15 cellular contexts compared by ENCODE assay signal in the genomic region with DNA sequence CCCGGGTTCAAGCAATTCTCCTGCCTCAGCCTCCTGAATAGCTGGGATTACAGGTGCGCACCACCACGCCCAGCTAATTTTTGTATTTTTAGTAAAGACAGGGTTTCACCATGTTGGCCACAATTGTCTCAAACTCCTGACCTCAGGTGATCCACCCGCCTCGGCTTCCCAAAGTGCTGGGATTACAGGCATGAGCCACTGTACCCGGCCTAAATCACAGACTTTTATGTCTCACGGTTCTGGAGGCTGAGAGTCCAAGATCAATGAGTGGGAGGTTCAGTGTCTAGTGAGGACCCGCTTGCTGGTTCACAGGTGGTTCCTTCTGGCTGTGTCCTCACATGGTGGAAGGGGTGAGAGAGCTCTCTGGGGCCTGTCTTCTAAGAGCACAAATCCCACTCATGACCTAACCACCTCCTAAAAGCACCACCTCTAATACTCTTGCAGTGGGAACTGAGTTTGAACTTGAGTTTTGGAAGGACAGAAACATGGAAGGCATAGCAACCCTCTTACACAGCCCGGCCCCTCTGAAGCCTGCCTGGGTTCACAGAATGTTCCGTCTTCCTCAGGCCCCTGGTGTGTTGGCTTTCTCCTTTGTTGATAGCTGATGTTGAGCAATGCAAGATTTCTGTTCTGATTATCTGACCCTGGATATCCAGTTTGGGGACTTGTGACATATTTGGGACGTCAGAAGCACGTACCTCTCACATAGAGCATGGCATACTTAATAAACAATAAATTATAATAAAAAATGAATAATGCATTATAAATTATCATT. TPM values are rescaled to one million over a fixed set of nuclear protein-coding genes. Genes with fewer than 3 reads are reported as not detected.
DNase-seq lines count a peak whose midpoint lies in the region; ATAC-seq and TF ChIP-seq lines count a peak whose summit lies in the region.
"Had no signal": no experiment of that assay in that cellular context is flagged by ENCODE, and none has a peak within 500 bp of the region (broad histone marks: within the 10 kb centered on the region; RNA-seq: fewer than 3 reads in every experiment).

No MANE protein-coding gene starts in this region.

- no peak for ATAC-seq in activated T-helper 17 cell treated with anti-CD3 and anti-CD28 coated beads, Interleukin-2, amount 50 U/mL, for 72 hours (replicated peaks)
- no peak for ATAC-seq in naive thymus-derived CD8-positive, alpha-beta T cell
- ATAC-seq: gastrocnemius medialis, left colon had no signal

- H3K27ac ChIP-seq in HL-60 (replicated peaks), result peak overlapping the region; percentile 53
- H3K27ac ChIP-seq: ascending aorta, gastrocnemius medialis had no signal

- no peaks in the 10 kb centered on the region for H3K9me3 Mint-ChIP-seq in T-helper 1 cell treated with Interleukin-12 subunit alpha and Interleukin-12 subunit beta and Interleukin-4 antibody, amounts not matched to agents 30 μg/mL and 1 μg/mL, for 36 hours
- no peaks in the 10 kb centered on the region for H3K9me3 Mint-ChIP-seq in activated T-helper 17 cell treated with anti-CD3 and anti-CD28 coated beads, Interleukin-2, amount 50 U/mL, for 72 hours
- no peaks in the 10 kb centered on the region for H3K9me3 Mint-ChIP-seq in naive thymus-derived CD8-positive, alpha-beta T cell

- H3K4me1 Mint-ChIP-seq in T-helper 1 cell treated with Interleukin-12 subunit alpha and Interleukin-12 subunit beta and Interleukin-4 antibody, amounts not matched to agents 30 μg/mL and 1 μg/mL, for 36 hours (ENCODE audit: low read depth), result peaks cover 17% of the 10 kb centered on the region
- H3K4me1 Mint-ChIP-seq in activated T-helper 17 cell treated with anti-CD3 and anti-CD28 coated beads, Interleukin-2, amount 50 U/mL, for 72 hours, result no peaks in the 10 kb centered on the region
- peaks cover 16 to 39% (median 34%) of the 10 kb centered on the region in 4 donors for H3K4me1 Mint-ChIP-seq in naive thymus-derived CD8-positive, alpha-beta T cell

- H3K4me3 ChIP-seq in HL-60 (replicated peaks; ENCODE audit: insufficient read depth, low read length), result no peak overlapping the region
- H3K4me3 ChIP-seq: ascending aorta, gastrocnemius medialis, HAP-1 had no signal

- POLR2A ChIA-PET in naive thymus-derived CD8-positive, alpha-beta T cell (lab: Charles Lee), result no interaction called here

- DNase-seq in T-helper 1 cell (no peak), HL-60 (ENCODE audit: low read depth in 1 of 2, low spot score in 1 of 2) (peak in 1 of 2 experiments; percentile 41), NOMO-1 treated with dmso at 0.1 percent for 144 hours (lab: John Stamatoyannopoulos, UW; ENCODE audit: unreplicated experiment) (no peak), SHP77 (lab: John Stamatoyannopoulos, UW) (no peak), NCI-H2107 (lab: John Stamatoyannopoulos, UW) (no peak)
- peak in 1 of 10 donors; percentile 18 for DNase-seq in naive thymus-derived CD8-positive, alpha-beta T cell
- DNase-seq: Calu3, gastrocnemius medialis, left colon, NCI-H1436 treated with DMSO at 0.1 percent for 48 hours had no signal

- TF ChIP-seq CTCF in HL-60 (IDR thresholded peaks at IDR 0.05; ENCODE audit: insufficient read depth, low read length), result no peak

- no peaks in the 10 kb centered on the region for H3K27me3 Mint-ChIP-seq in T-helper 1 cell treated with Interleukin-12 subunit alpha and Interleukin-12 subunit beta and Interleukin-4 antibody, amounts not matched to agents 30 μg/mL and 1 μg/mL, for 36 hours (ENCODE audit: low read depth)
- H3K27me3 Mint-ChIP-seq in activated T-helper 17 cell treated with anti-CD3 and anti-CD28 coated beads, Interleukin-2, amount 50 U/mL, for 72 hours, result no peaks in the 10 kb centered on the region
- no peaks in the 10 kb centered on the region for H3K27me3 Mint-ChIP-seq in naive thymus-derived CD8-positive, alpha-beta T cell

- H3K36me3 Mint-ChIP-seq in T-helper 1 cell treated with Interleukin-12 subunit alpha and Interleukin-12 subunit beta and Interleukin-4 antibody, amounts not matched to agents 30 μg/mL and 1 μg/mL, for 36 hours (ENCODE audit: low read depth), result peaks cover 10% of the 10 kb centered on the region
- peaks cover 28% of the 10 kb centered on the region for H3K36me3 Mint-ChIP-seq in activated T-helper 17 cell treated with anti-CD3 and anti-CD28 coated beads, Interleukin-2, amount 50 U/mL, for 72 hours (ENCODE audit: low read depth)
- H3K36me3 Mint-ChIP-seq in naive thymus-derived CD8-positive, alpha-beta T cell, result peaks cover 0 to 19% (median 2%) of the 10 kb centered on the region in 3 donors

- H3K4me3 Mint-ChIP-seq in T-helper 1 cell treated with Interleukin-12 subunit alpha and Interleukin-12 subunit beta and Interleukin-4 antibody, amounts not matched to agents 30 μg/mL and 1 μg/mL, for 36 hours, result no peak overlapping the region
- H3K4me3 Mint-ChIP-seq in activated T-helper 17 cell treated with anti-CD3 and anti-CD28 coated beads, Interleukin-2, amount 50 U/mL, for 72 hours, result no peak overlapping the region
- H3K4me3 Mint-ChIP-seq in naive thymus-derived CD8-positive, alpha-beta T cell, result peak overlapping the region in 4 of 10 donors; percentile 19 to 45 (median 26)

- peak overlapping the region; percentile 77 for H3K27ac Mint-ChIP-seq in T-helper 1 cell treated with Interleukin-12 subunit alpha and Interleukin-12 subunit beta and Interleukin-4 antibody, amounts not matched to agents 30 μg/mL and 1 μg/mL, for 36 hours
- H3K27ac Mint-ChIP-seq in activated T-helper 17 cell treated with anti-CD3 and anti-CD28 coated beads, Interleukin-2, amount 50 U/mL, for 72 hours, result peak overlapping the region; percentile 72
- peak overlapping the region; percentile 67 to 90 (median 80) for H3K27ac Mint-ChIP-seq in naive thymus-derived CD8-positive, alpha-beta T cell

- H3K27me3 ChIP-seq in HL-60 (ENCODE audit: insufficient read depth, poor library complexity, severe bottlenecking), result no peaks in the 10 kb centered on the region
- H3K27me3 ChIP-seq: ascending aorta, gastrocnemius medialis had no signal

RNA-seq across cellular contexts. Expression of gene AKAP17A, which starts 1.9 kb away (rescaled TPM):
- total RNA-seq in activated T-helper 17 cell treated with anti-CD3 and anti-CD28 coated beads, Interleukin-2, amount 50 U/mL, for 72 hours, result 10 to 100 TPM; 54.3 to 79.4 TPM
- 100 to 1,000 TPM; 157 to 159 TPM for total RNA-seq in naive thymus-derived CD8-positive, alpha-beta T cell
- polyA plus RNA-seq in naive thymus-derived CD8-positive, alpha-beta T cell, result 10 to 100 TPM; 16.8 to 56.3 (median 22.8) TPM

RNA-seq across cellular contexts. Expression of gene ASMT, which starts 25.3 kb away (rescaled TPM):
- 1 to 10 TPM; 2.0 to 8.9 TPM for total RNA-seq in activated T-helper 17 cell treated with anti-CD3 and anti-CD28 coated beads, Interleukin-2, amount 50 U/mL, for 72 hours
- not detected for total RNA-seq in naive thymus-derived CD8-positive, alpha-beta T cell
- not detected for polyA plus RNA-seq in naive thymus-derived CD8-positive, alpha-beta T cell
- total RNA-seq: Calu3, gastrocnemius medialis, left colon had no signal

RNA-seq across cellular contexts. Expression of gene P2RY8, which starts 52.6 kb away (rescaled TPM):
- total RNA-seq in activated T-helper 17 cell treated with anti-CD3 and anti-CD28 coated beads, Interleukin-2, amount 50 U/mL, for 72 hours, result 100 to 1,000 TPM in 1 of 2 donors, 10 to 100 TPM in 1; 89.0 to 105 TPM
- total RNA-seq in naive thymus-derived CD8-positive, alpha-beta T cell, result 100 to 1,000 TPM; 131 to 132 TPM
- 100 to 1,000 TPM; 163 to 190 (median 169) TPM for polyA plus RNA-seq in naive thymus-derived CD8-positive, alpha-beta T cell
- total RNA-seq: Calu3, osteoblast had no signal
